In genomic region chr10:128210215-128211063, GRCh38 we compare ENCODE assay signal across 9 cellular contexts.
DNase-seq lines count a peak whose midpoint lies in the region; ATAC-seq, FAIRE-seq and TF ChIP-seq lines count a peak whose summit lies in the region.
"Had no signal": no experiment of that assay in that cellular context is flagged by ENCODE, and none has a peak within 500 bp of the region (broad histone marks: within the 10 kb centered on the region; RNA-seq: fewer than 3 reads in every experiment).

No MANE protein-coding gene starts in this region.

- H3K27ac Mint-ChIP-seq in activated naive CD4-positive, alpha-beta T cell treated with anti-CD3 and anti-CD28 coated beads, Interleukin-2, amount 10 ng/mL, durations not matched to agents 7 days and 5 days, result peak overlapping the region; percentile 67

- peaks cover 53% of the 10 kb centered on the region for H3K27me3 Mint-ChIP-seq in activated naive CD4-positive, alpha-beta T cell treated with anti-CD3 and anti-CD28 coated beads, Interleukin-2, amount 10 ng/mL, durations not matched to agents 7 days and 5 days

- DNase-seq in D721Med (ENCODE audit: insufficient read length, low spot score) (peak; percentile 24), GOT3 (lab: John Stamatoyannopoulos, UW) (peak; percentile 19), RPMI8226 (peak; percentile 7), Right ventricle myocardium superior (peak; percentile 86), posterior cingulate gyrus (peak in 6 of 10 donors; percentile 28 to 91 (median 68)), upper lobe of right lung (peak; percentile 89), SIG-M5 treated with dmso at 0.1 percent for 504 hours (lab: John Stamatoyannopoulos, UW; ENCODE audit: unreplicated experiment) (no peak)
- peak; percentile 82 for DNase-seq in activated naive CD4-positive, alpha-beta T cell treated with anti-CD3 and anti-CD28 coated beads, Interleukin-2, amount 10 ng/mL, durations not matched to agents 7 days and 5 days

- H3K4me3 Mint-ChIP-seq in activated naive CD4-positive, alpha-beta T cell treated with anti-CD3 and anti-CD28 coated beads, Interleukin-2, amount 10 ng/mL, durations not matched to agents 7 days and 5 days, result peak overlapping the region; percentile 76

- no peaks in the 10 kb centered on the region for H3K9me3 Mint-ChIP-seq in activated naive CD4-positive, alpha-beta T cell treated with anti-CD3 and anti-CD28 coated beads, Interleukin-2, amount 10 ng/mL, durations not matched to agents 7 days and 5 days

- no peak for FAIRE-seq in D721Med (lab: Jason Lieb, UNC)
- FAIRE-seq: endometrium had no signal

- ATAC-seq in Right ventricle myocardium superior (ENCODE audit: poor library complexity) (peak; percentile 89), upper lobe of right lung (peak; percentile 93)

- intact Hi-C loops in Right ventricle myocardium superior (cut with DNase I), result no loop called here
- intact Hi-C loops in posterior cingulate gyrus (cut with DNase I), result no loop called here
- intact Hi-C loops in upper lobe of right lung (cut with DNase I), result no loop called here

- CTCF ChIA-PET in activated naive CD4-positive, alpha-beta T cell treated with anti-CD3 and anti-CD28 coated beads, Interleukin-2, amount 10 ng/mL, durations not matched to agents 7 days and 5 days (lab: Charles Lee), result interaction anchor here (1.0 to 3.7 kb wide), 9 partner anchors 17 to 33 kb away, joined by 3 to 47 read pairs (median 21); no protein-coding TSS in a partner anchor

- no peaks in the 10 kb centered on the region for H3K36me3 ChIP-seq in upper lobe of right lung

- H3K27me3 ChIP-seq in upper lobe of right lung, result peaks cover 4% of the 10 kb centered on the region

- peaks cover 27% of the 10 kb centered on the region for H3K4me1 Mint-ChIP-seq in activated naive CD4-positive, alpha-beta T cell treated with anti-CD3 and anti-CD28 coated beads, Interleukin-2, amount 10 ng/mL, durations not matched to agents 7 days and 5 days

- H3K4me3 ChIP-seq in upper lobe of right lung, result peak overlapping the region; percentile 70

- H3K27ac ChIP-seq in upper lobe of right lung, result peak overlapping the region; percentile 82

- H3K9me3 ChIP-seq in upper lobe of right lung, result no peaks in the 10 kb centered on the region

- H3K4me1 ChIP-seq in upper lobe of right lung, result peaks cover 6% of the 10 kb centered on the region

- TF ChIP-seq CTCF in D721Med (IDR thresholded peaks at IDR 0.05; ENCODE audit: insufficient read depth, missing control alignments) (peak; percentile 42), upper lobe of right lung (IDR thresholded peaks at IDR 0.05) (peak; percentile 72)

- H3K36me3 Mint-ChIP-seq in activated naive CD4-positive, alpha-beta T cell treated with anti-CD3 and anti-CD28 coated beads, Interleukin-2, amount 10 ng/mL, durations not matched to agents 7 days and 5 days, result no peaks in the 10 kb centered on the region
